28 cellular contexts compared by ENCODE assay signal in the genomic region with DNA sequence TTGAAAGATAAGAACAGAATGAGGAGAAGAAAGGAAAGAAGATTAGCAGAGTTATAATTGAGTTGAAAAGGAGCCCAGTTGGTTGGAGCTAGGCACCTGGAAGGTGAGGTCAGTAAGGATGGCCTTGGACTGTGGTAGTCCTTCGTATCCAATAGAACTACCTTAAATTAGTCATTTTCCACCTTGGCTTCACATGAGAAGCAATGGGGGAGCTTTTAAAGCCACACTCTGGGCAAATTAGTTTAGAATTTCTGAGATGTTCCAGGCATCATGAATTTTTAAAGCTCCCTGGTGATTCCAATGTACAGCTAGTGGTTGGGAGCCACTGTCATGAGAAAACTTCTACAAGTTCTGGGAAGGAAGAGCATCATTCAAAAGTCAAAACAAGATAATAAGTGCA. TPM values are rescaled to one million over a fixed set of nuclear protein-coding genes. Genes with fewer than 3 reads are reported as not detected.
A peak's percentile ranks its signal among the peaks of the same experiment; 100 is the strongest.
DNase-seq lines count a peak whose midpoint lies in the region; TF ChIP-seq lines count a peak whose summit lies in the region.
"Had no signal": no experiment of that assay in that cellular context is flagged by ENCODE, and none has a peak within 500 bp of the region (broad histone marks: within the 10 kb centered on the region; RNA-seq: fewer than 3 reads in every experiment).

No MANE protein-coding gene starts in this region.

- no peaks in the 10 kb centered on the region for H3K4me1 ChIP-seq in tibial nerve
- H3K4me1 ChIP-seq: A549, BE2C, prostate gland had no signal

- TF ChIP-seq EP300 in tibial nerve (IDR thresholded peaks at IDR 0.05): no peak

- no peak overlapping the region for H3K27ac ChIP-seq in tibial nerve
- H3K27ac ChIP-seq in WERI-Rb-1: no peak overlapping the region
- H3K27ac ChIP-seq: A549, prostate gland, skin epidermis had no signal

- DNase-seq in NCI-H2227 (lab: John Stamatoyannopoulos, UW; ENCODE audit: unreplicated experiment): peak; percentile 17
- DNase-seq in NCI-H2227 treated with DMSO at 0.1 percent for 48 hours (lab: John Stamatoyannopoulos, UW): no peak
- peak; percentile 2 to 34 for DNase-seq in cardiac fibroblast (ENCODE audit: low read depth in 2 of 2)
- peak; percentile 20 to 56 for DNase-seq in foreskin fibroblast
- DNase-seq in stromal cell of bone marrow (ENCODE audit: low read depth): peak; percentile 2
- DNase-seq in tibial nerve (ENCODE audit: low spot score in 2 of 2): no peak
- DNase-seq in NCI-H2081 treated with DMSO at 0.1 percent for 48 hours (lab: John Stamatoyannopoulos, UW): no peak
- no peak for DNase-seq in WERI-Rb-1
- DNase-seq: activated B cell treated with CpG ODN at 0.5 μM for 24 hours; aorta; BE2C; cerebellar nuclear complex; erythroblast; glutamatergic neuron; HCEC 1CT; left colon; naive B cell; NCI-H1436 treated with DMSO at 0.1 percent for 48 hours; NCI-H524 treated with DMSO at 0.1 percent for 48 hours; NK-92 treated with Interleukin-12 subunit alpha and Interleukin-12 subunit beta, amount 100 ng/mL, for 24 hours; SHP77 treated with DMSO at 0.1 percent for 48 hours; stimulated activated CD4-positive, alpha-beta T cell treated with anti-CD3 and anti-CD28 coated beads, Interleukin-1b, Interleukin-23, amount 100 ng/mL, for 48 hours; substantia nigra had no signal

- no peak for TF ChIP-seq POLR2A in tibial nerve (IDR thresholded peaks at IDR 0.05)

- H3K36me3 ChIP-seq in tibial nerve (peaks cover 0 to 55% (median 0%) of the 10 kb centered on the region in 3 donors), WERI-Rb-1 (no peaks in the 10 kb centered on the region)
- H3K36me3 ChIP-seq: BE2C, prostate gland had no signal

- no peak overlapping the region for H3K4me3 ChIP-seq in cardiac fibroblast (replicated peaks in 1 of 2; ENCODE audit: low read depth in 2 of 2, low read length in 2 of 2)
- H3K4me3 ChIP-seq in foreskin fibroblast (ENCODE audit: low read depth in 1 of 2, low read length in 2 of 2): no peak overlapping the region
- H3K4me3 ChIP-seq in tibial nerve: no peak overlapping the region
- H3K4me3 ChIP-seq in WERI-Rb-1 (ENCODE audit: low read depth, low read length): no peak overlapping the region
- H3K4me3 ChIP-seq: A549, prostate gland, skin epidermis had no signal

- no peak for TF ChIP-seq CTCF in cardiac fibroblast (IDR thresholded peaks at IDR 0.05; ENCODE audit: low read depth, low read length)
- TF ChIP-seq CTCF in foreskin fibroblast (IDR thresholded peaks at IDR 0.05; ENCODE audit: low read depth, low read length): no peak
- TF ChIP-seq CTCF in tibial nerve (IDR thresholded peaks at IDR 0.05): no peak
- TF ChIP-seq CTCF in WERI-Rb-1 (IDR thresholded peaks at IDR 0.05; ENCODE audit: low read depth, low read length): no peak

- H3K9me3 ChIP-seq in tibial nerve (peaks cover 0 to 42% (median 7%) of the 10 kb centered on the region in 4 donors), WERI-Rb-1 (ENCODE audit: severe bottlenecking) (peaks cover 5% of the 10 kb centered on the region)
- H3K9me3 ChIP-seq: A549, BE2C, prostate gland had no signal

- H3K27me3 ChIP-seq in tibial nerve (no peaks in the 10 kb centered on the region), WERI-Rb-1 (ENCODE audit: insufficient read depth, low read depth, severe bottlenecking) (no peaks in the 10 kb centered on the region)

- 45% methylated on average over 1 of the region's 1 CpG for WGBS in tibial nerve, 2 donors

RNA-seq across cellular contexts. Expression of gene CYP3A5, which starts 27.3 kb away (rescaled TPM):
- 10 to 100 TPM in 2 of 4 donors, 1 to 10 TPM in 2; 2.4 to 42.9 (median 10.7) TPM for total RNA-seq in tibial nerve
- total RNA-seq: activated B cell treated with CpG ODN at 0.5 μM for 24 hours had no signal

RNA-seq across cellular contexts. Expression of gene CYP3A7, which starts 27.9 kb away (rescaled TPM):
- total RNA-seq in tibial nerve: under 1 TPM in 1 of 4 donors, not detected in 3; 0.22 TPM
- total RNA-seq: activated B cell treated with CpG ODN at 0.5 μM for 24 hours, aorta, Daoy, M059J, prostate gland had no signal

Comparison
In these comparisons a context has a peak if more than half of its experiments do, and no peak if none do; other contexts are left out.
1. DNase-seq: peak in NCI-H2227 (single experiment), cardiac fibroblast (2 of 2), foreskin fibroblast (2 of 2) and stromal cell of bone marrow (single experiment); none in NCI-H2227 treated with DMSO at 0.1 percent for 48 hours (single experiment), tibial nerve (0 of 2), NCI-H2081 treated with DMSO at 0.1 percent for 48 hours (single experiment) and WERI-Rb-1 (single experiment).